1 cellular context compared by ENCODE assay signal in the genomic region with DNA sequence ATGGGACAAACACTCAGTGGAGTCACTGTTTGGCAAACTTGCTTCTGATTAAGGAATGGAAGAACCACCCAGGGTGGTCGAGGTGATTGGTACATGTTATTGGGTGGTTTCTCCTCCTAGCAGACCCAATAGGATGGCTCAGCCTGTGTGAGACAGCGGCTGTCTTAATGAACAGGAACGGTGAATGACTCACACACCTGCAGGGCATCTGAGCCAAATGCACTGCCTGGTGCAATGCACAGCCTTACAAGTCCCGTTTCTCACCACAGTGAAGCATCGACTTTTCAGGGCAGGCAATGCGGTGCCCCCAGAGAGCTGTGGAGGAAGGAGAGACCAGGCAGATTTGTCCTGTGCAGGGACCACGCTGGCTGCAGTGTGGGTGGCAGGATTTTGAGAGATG.
TF ChIP-seq lines count a peak whose summit lies in the region.

No MANE protein-coding gene starts in this region.

TF ChIP-seq in HCT116, 20 proteins besides CTCF, POLR2A, EP300 and RAD21 (continued from another document):
- TF ChIP-seq, protein P1, sequence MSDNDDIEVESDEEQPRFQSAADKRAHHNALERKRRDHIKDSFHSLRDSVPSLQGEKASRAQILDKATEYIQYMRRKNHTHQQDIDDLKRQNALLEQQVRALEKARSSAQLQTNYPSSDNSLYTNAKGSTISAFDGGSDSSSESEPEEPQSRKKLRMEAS (IDR thresholded peaks at IDR 0.05), result no peak
- TF ChIP-seq FOSL1 (IDR thresholded peaks at IDR 0.05; ENCODE audit: low read depth), result no peak
